ENCODE assay signal across 9 cellular contexts in genomic region chrX:153539171-153539978, GRCh38. TPM values are rescaled to one million over a fixed set of nuclear protein-coding genes. Genes with fewer than 3 reads are reported as not detected.
DNase-seq lines count a peak whose midpoint lies in the region; ATAC-seq and TF ChIP-seq lines count a peak whose summit lies in the region.
"Had no signal": no experiment of that assay in that cellular context is flagged by ENCODE, and none has a peak within 500 bp of the region (broad histone marks: within the 10 kb centered on the region; RNA-seq: fewer than 3 reads in every experiment).

No MANE protein-coding gene starts in this region.

- no peak overlapping the region for H3K4me3 Mint-ChIP-seq in activated T-helper 17 cell treated with anti-CD3 and anti-CD28 coated beads, Interleukin-2, amount 50 U/mL, for 72 hours
- H3K4me3 Mint-ChIP-seq in osteocyte (ENCODE audit: unreplicated experiment) (no peak overlapping the region), type B pancreatic cell (no peak overlapping the region)

- DNase-seq in SIG-M5 treated with dmso at 0.1 percent for 504 hours (lab: John Stamatoyannopoulos, UW; ENCODE audit: unreplicated experiment) (peak; percentile 4), SIG-M5 (lab: John Stamatoyannopoulos, UW) (no peak), RKO (ENCODE audit: low spot score) (peak; percentile 68), foreskin melanocyte (peak; percentile 24), osteocyte (ENCODE audit: extremely low spot score, unreplicated experiment) (peak; percentile 91), type B pancreatic cell (ENCODE audit: extremely low spot score, unreplicated experiment) (peak; percentile 82)

- no peaks in the 10 kb centered on the region for H3K4me1 Mint-ChIP-seq in activated T-helper 17 cell treated with anti-CD3 and anti-CD28 coated beads, Interleukin-2, amount 50 U/mL, for 72 hours
- no peaks in the 10 kb centered on the region for H3K4me1 Mint-ChIP-seq in osteocyte (ENCODE audit: unreplicated experiment)
- H3K4me1 Mint-ChIP-seq in type B pancreatic cell (ENCODE audit: unreplicated experiment) = no peaks in the 10 kb centered on the region

- H3K27ac Mint-ChIP-seq in activated T-helper 17 cell treated with anti-CD3 and anti-CD28 coated beads, Interleukin-2, amount 50 U/mL, for 72 hours = no peak overlapping the region
- no peak overlapping the region for H3K27ac Mint-ChIP-seq in osteocyte (ENCODE audit: unreplicated experiment)
- H3K27ac Mint-ChIP-seq in type B pancreatic cell = no peak overlapping the region

- no peaks in the 10 kb centered on the region for H3K27me3 Mint-ChIP-seq in activated T-helper 17 cell treated with anti-CD3 and anti-CD28 coated beads, Interleukin-2, amount 50 U/mL, for 72 hours
- H3K27me3 Mint-ChIP-seq in osteocyte (ENCODE audit: unreplicated experiment) (no peaks in the 10 kb centered on the region), type B pancreatic cell (no peaks in the 10 kb centered on the region)

- H3K9me3 Mint-ChIP-seq in activated T-helper 17 cell treated with anti-CD3 and anti-CD28 coated beads, Interleukin-2, amount 50 U/mL, for 72 hours = no peaks in the 10 kb centered on the region
- H3K9me3 Mint-ChIP-seq in osteocyte (ENCODE audit: unreplicated experiment) (no peaks in the 10 kb centered on the region), type B pancreatic cell (no peaks in the 10 kb centered on the region)

- TF ChIP-seq CTCF in osteocyte (IDR thresholded peaks at IDR 0.05) (peak; percentile 77), type B pancreatic cell (conservative IDR thresholded peaks at IDR 0.05) (peak; percentile 84)

- peak; percentile 72 for ATAC-seq in HG03135 (IDR thresholded peaks at IDR 0.05; ENCODE audit: unreplicated experiment)
- ATAC-seq in activated T-helper 17 cell treated with anti-CD3 and anti-CD28 coated beads, Interleukin-2, amount 50 U/mL, for 72 hours (replicated peaks) = peak; percentile 88

- no peaks in the 10 kb centered on the region for H3K36me3 Mint-ChIP-seq in activated T-helper 17 cell treated with anti-CD3 and anti-CD28 coated beads, Interleukin-2, amount 50 U/mL, for 72 hours (ENCODE audit: low read depth)
- H3K36me3 Mint-ChIP-seq in osteocyte (ENCODE audit: unreplicated experiment) (no peaks in the 10 kb centered on the region), type B pancreatic cell (no peaks in the 10 kb centered on the region)

RNA-seq across cellular contexts. Expression of gene ATP2B3, which starts 21.9 kb away (rescaled TPM):
- not detected for total RNA-seq in activated T-helper 17 cell treated with anti-CD3 and anti-CD28 coated beads, Interleukin-2, amount 50 U/mL, for 72 hours
- total RNA-seq in osteocyte (0.21 and 0.39 TPM in 2 replicates), type B pancreatic cell (ENCODE audit: low replicate concordance) (0.26 and 0.43 TPM in 2 replicates)
- total RNA-seq: pulmonary artery endothelial cell had no signal

RNA-seq across cellular contexts. Expression of gene BGN, which starts 44.6 kb away (rescaled TPM):
- total RNA-seq in activated T-helper 17 cell treated with anti-CD3 and anti-CD28 coated beads, Interleukin-2, amount 50 U/mL, for 72 hours = not detected
- total RNA-seq in osteocyte (1,581 and 1,633 TPM in 2 replicates), type B pancreatic cell (ENCODE audit: low replicate concordance) (2.7 and 29.6 TPM in 2 replicates)

RNA-seq across cellular contexts. Expression of gene CCNQ, which starts 59.6 kb away (rescaled TPM):
- total RNA-seq in activated T-helper 17 cell treated with anti-CD3 and anti-CD28 coated beads, Interleukin-2, amount 50 U/mL, for 72 hours = 10 to 100 TPM in 1 of 2 donors, 1 to 10 TPM in 1; 9.1 to 26.4 TPM
- 16.0 and 18.8 TPM in 2 replicates for total RNA-seq in osteocyte
- total RNA-seq in type B pancreatic cell (ENCODE audit: low replicate concordance) = 19.0 and 19.9 TPM in 2 replicates

Comparison
In these comparisons a context has a peak if more than half of its experiments do, and no peak if none do; other contexts are left out.
1. RNA of gene BGN, which starts 44.6 kb away (total RNA-seq): 1,581 to 1,633 TPM in osteocyte; 2.7 to 29.6 TPM in type B pancreatic cell and not detected in activated T-helper 17 cell treated with anti-CD3 and anti-CD28 coated beads, Interleukin-2, amount 50 U/mL, for 72 hours; every median in the first group is over 10 times any median in the second.